Comparison of ENCODE assay signal across 15 cellular contexts in the genomic region with DNA sequence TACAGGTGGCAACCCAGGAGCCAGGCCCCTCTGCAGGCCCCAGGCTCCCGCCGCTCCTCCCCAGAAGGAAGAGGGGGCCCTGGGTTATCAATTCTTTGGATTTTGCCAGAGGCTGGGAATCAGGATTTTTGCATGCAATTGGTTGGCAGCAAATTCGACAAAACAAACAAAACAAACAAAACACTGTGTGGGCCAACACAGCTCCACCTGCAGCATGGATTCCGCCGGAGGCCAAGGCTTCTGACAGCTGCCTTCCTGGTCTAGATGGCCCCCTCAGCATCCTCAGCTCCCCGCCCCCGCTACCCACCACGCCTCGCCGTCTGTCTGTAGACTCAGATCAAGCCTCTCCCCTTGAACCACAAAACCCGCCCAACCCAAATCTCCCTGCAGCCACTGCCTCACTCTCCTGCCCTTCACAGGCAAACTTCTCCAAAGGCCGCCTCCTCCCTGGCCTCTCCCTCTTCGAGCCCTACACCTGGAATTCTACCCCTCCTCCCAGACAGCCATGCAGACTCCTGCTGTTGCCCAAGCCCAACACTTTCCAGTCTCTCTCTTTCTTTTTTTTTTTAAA. TPM values are rescaled to one million over a fixed set of nuclear protein-coding genes. Genes with fewer than 3 reads are reported as not detected.
A peak's percentile ranks its signal among the peaks of the same experiment; 100 is the strongest.
DNase-seq lines count a peak whose midpoint lies in the region; ATAC-seq and TF ChIP-seq lines count a peak whose summit lies in the region.
"Had no signal": no experiment of that assay in that cellular context is flagged by ENCODE, and none has a peak within 500 bp of the region (broad histone marks: within the 10 kb centered on the region; RNA-seq: fewer than 3 reads in every experiment).

No MANE protein-coding gene starts in this region.

- H3K4me1 Mint-ChIP-seq in endodermal cell: peaks cover 30% of the 10 kb centered on the region
- H3K4me1 Mint-ChIP-seq in stimulated activated naive CD8-positive, alpha-beta T cell treated with anti-CD3 and anti-CD28 coated beads, Interleukin-15, amount 100 ng/mL, for 72 hours: peaks cover 21% of the 10 kb centered on the region
- H3K4me1 Mint-ChIP-seq: B cell, memory B cell had no signal

- peaks cover 7% of the 10 kb centered on the region for H3K4me1 ChIP-seq in endodermal cell (ENCODE audit: control insufficient read depth, insufficient read depth, low read length)

- no peak overlapping the region for H3K4me3 ChIP-seq in endodermal cell (ENCODE audit: low read length)
- H3K4me3 ChIP-seq: heart left ventricle, SK-N-MC had no signal

- H3K27me3 ChIP-seq in endodermal cell (ENCODE audit: control insufficient read depth, insufficient read depth, low read length, poor library complexity, severe bottlenecking): no peaks in the 10 kb centered on the region
- H3K27me3 ChIP-seq: heart left ventricle had no signal

- H3K36me3 ChIP-seq in endodermal cell (ENCODE audit: control insufficient read depth, insufficient read depth, low read length): peaks cover 5% of the 10 kb centered on the region
- H3K36me3 ChIP-seq: heart left ventricle had no signal

- ATAC-seq in stimulated activated naive CD8-positive, alpha-beta T cell treated with anti-CD3 and anti-CD28 coated beads, Interleukin-15, amount 100 ng/mL, for 72 hours: peak; percentile 90

- H3K9me3 ChIP-seq in endodermal cell (ENCODE audit: control insufficient read depth, low read length): no peaks in the 10 kb centered on the region

- H3K27ac ChIP-seq in endodermal cell (ENCODE audit: low read depth, low read length): peak overlapping the region; percentile 17
- H3K27ac ChIP-seq: SK-N-MC had no signal

- TF ChIP-seq CTCF in endodermal cell (conservative IDR thresholded peaks at IDR 0.05): no peak
- TF ChIP-seq CTCF in GM10266 (IDR thresholded peaks at IDR 0.05; ENCODE audit: control insufficient read depth, insufficient read depth, low read depth, missing control alignments): no peak

- 42 to 50% methylated on average over 11 to 13 of the region's 13 CpGs for WGBS in endodermal cell (ENCODE audit: insufficient coverage in 1 of 2, insufficient read length in 1 of 2), 2 experiments

- peak overlapping the region; percentile 13 for H3K4me3 Mint-ChIP-seq in endodermal cell
- H3K4me3 Mint-ChIP-seq in stimulated activated naive CD8-positive, alpha-beta T cell treated with anti-CD3 and anti-CD28 coated beads, Interleukin-15, amount 100 ng/mL, for 72 hours: peak overlapping the region in 1 of 2 donors; percentile 8
- H3K4me3 Mint-ChIP-seq: B cell, memory B cell had no signal

- no peak overlapping the region for H3K9ac ChIP-seq in endodermal cell (ENCODE audit: extremely low read depth, low read length, poor library complexity, severe bottlenecking)

- H3K9me3 Mint-ChIP-seq in endodermal cell: peaks cover 3% of the 10 kb centered on the region
- H3K9me3 Mint-ChIP-seq in stimulated activated naive CD8-positive, alpha-beta T cell treated with anti-CD3 and anti-CD28 coated beads, Interleukin-15, amount 100 ng/mL, for 72 hours: peaks cover 5 to 14% of the 10 kb centered on the region in 2 donors
- H3K9me3 Mint-ChIP-seq: memory B cell had no signal

- peaks cover 17% of the 10 kb centered on the region for H3K27me3 Mint-ChIP-seq in endodermal cell (ENCODE audit: insufficient read depth)
- H3K27me3 Mint-ChIP-seq in stimulated activated naive CD8-positive, alpha-beta T cell treated with anti-CD3 and anti-CD28 coated beads, Interleukin-15, amount 100 ng/mL, for 72 hours: peaks cover 32% of the 10 kb centered on the region

- H3K27ac Mint-ChIP-seq in endodermal cell: peak overlapping the region; percentile 80
- H3K27ac Mint-ChIP-seq in stimulated activated naive CD8-positive, alpha-beta T cell treated with anti-CD3 and anti-CD28 coated beads, Interleukin-15, amount 100 ng/mL, for 72 hours: peak overlapping the region; percentile 21 to 52
- H3K27ac Mint-ChIP-seq: B cell, memory B cell had no signal

- DNase-seq in activated T-cell treated with anti-CD3 and anti-CD28 coated beads for 48 hours (ENCODE audit: low read depth) (peak; percentile 14), NCI-H2171 treated with DMSO at 0.1 percent for 48 hours (lab: John Stamatoyannopoulos, UW) (peak; percentile 95), endodermal cell (peak; percentile 95), anterior cingulate cortex (lab: John Stamatoyannopoulos, UW) (no peak), UCSD-AML1 (lab: John Stamatoyannopoulos, UW; ENCODE audit: unreplicated experiment) (no peak), GM10266 (ENCODE audit: extremely low spot score) (no peak)
- DNase-seq in activated T-cell treated with anti-CD3 and anti-CD28 coated beads, Interleukin-2, amount 50 U/mL, for 1 hour: no peak
- DNase-seq in stimulated activated naive CD8-positive, alpha-beta T cell treated with anti-CD3 and anti-CD28 coated beads, Interleukin-15, amount 100 ng/mL, for 72 hours: peak; percentile 25 to 56
- DNase-seq: aorta; heart left ventricle; NCI-H774; stimulated activated CD4-positive, alpha-beta T cell treated with anti-CD3 and anti-CD28 coated beads, Interleukin-4, amount 100 ng/mL, for 24 hours had no signal

- H3K36me3 Mint-ChIP-seq in endodermal cell (ENCODE audit: low read depth): peaks cover 9% of the 10 kb centered on the region
- H3K36me3 Mint-ChIP-seq: memory B cell had no signal

RNA-seq across cellular contexts. Expression of a gene that starts 58.0 kb away (rescaled TPM):
- 10 to 100 TPM; 18.2 to 19.6 TPM for total RNA-seq in endodermal cell
- polyA plus RNA-seq in endodermal cell (2013, experiment 1 of 2): 5.4 TPM
- 7.7 TPM for polyA plus RNA-seq in endodermal cell (2013, experiment 2 of 2)

Comparison
In these comparisons a context has a peak if more than half of its experiments do, and no peak if none do; other contexts are left out.
1. DNase-seq: peak in activated T-cell treated with anti-CD3 and anti-CD28 coated beads for 48 hours (single experiment), NCI-H2171 treated with DMSO at 0.1 percent for 48 hours (single experiment), endodermal cell (single experiment) and stimulated activated naive CD8-positive, alpha-beta T cell treated with anti-CD3 and anti-CD28 coated beads, Interleukin-15, amount 100 ng/mL, for 72 hours (2 of 2); none in activated T-cell treated with anti-CD3 and anti-CD28 coated beads, Interleukin-2, amount 50 U/mL, for 1 hour (single experiment), anterior cingulate cortex (0 of 58), UCSD-AML1 (single experiment) and GM10266 (single experiment).